Comparison of ENCODE assay signal across 30 cellular contexts in genomic region chr3:58421004-58421403, GRCh38. TPM values are rescaled to one million over a fixed set of nuclear protein-coding genes. Genes with fewer than 3 reads are reported as not detected.
DNase-seq lines count a peak whose midpoint lies in the region; ATAC-seq and TF ChIP-seq lines count a peak whose summit lies in the region.
"Had no signal": no experiment of that assay in that cellular context is flagged by ENCODE, and none has a peak within 500 bp of the region (broad histone marks: within the 10 kb centered on the region; RNA-seq: fewer than 3 reads in every experiment).

No MANE protein-coding gene starts in this region.

- H3K79me2 ChIP-seq in GM23248 (ENCODE audit: insufficient read depth), result no peaks in the 10 kb centered on the region
- H3K79me2 ChIP-seq: parathyroid adenoma had no signal

- H3K4me2 ChIP-seq in GM23248 (ENCODE audit: unreplicated experiment), result no peak overlapping the region
- H3K4me2 ChIP-seq: SK-N-SH had no signal

- no peak overlapping the region for H2AFZ ChIP-seq in GM23248
- H2AFZ ChIP-seq: parathyroid adenoma had no signal

- ATAC-seq in GM18868 (IDR thresholded peaks at IDR 0.05; ENCODE audit: unreplicated experiment) (peak; percentile 27), natural killer cell (peak in 2 of 3 donors; percentile 50 to 74), mucosa of descending colon (no peak), foreskin keratinocyte (no peak)
- ATAC-seq: gastrocnemius medialis, left ventricle myocardium superior, right lobe of liver had no signal

- no peak for DNase-seq in GM23248
- no peak for DNase-seq in activated T-helper 2 cell treated with anti-CD3 and anti-CD28 coated beads, Interferon-gamma antibody, Interleukin-2, Interleukin-4, amounts not matched to agents 10 μg/mL and 5 μg/mL and 100 μg/mL, durations not matched to agents 14 hours and 24 hours and 36 hours (ENCODE audit: low spot score)
- DNase-seq in natural killer cell, result no peak
- DNase-seq in mucosa of descending colon, result no peak
- DNase-seq in amygdala (lab: John Stamatoyannopoulos, UW), result no peak
- no peak for DNase-seq in foreskin keratinocyte
- DNase-seq in stimulated activated CD4-positive, alpha-beta T cell treated with anti-CD3 and anti-CD28 coated beads, Interleukin-1b, Interleukin-23, amount 100 ng/mL, for 48 hours, result no peak
- DNase-seq: activated CD4-positive, alpha-beta T cell treated with anti-CD3 and anti-CD28 coated beads for 4 hours; adrenal gland; CD4-positive, CD25-positive, alpha-beta regulatory T cell; EL; endodermal cell; esophagus squamous epithelium; gastrocnemius medialis; HCEC 1CT; hippocampal formation; left ventricle myocardium superior; NCI-H1417; NCI-H2081 treated with DMSO at 0.1 percent for 48 hours; NCI-H446; NCI-H82; right lobe of liver; SK-N-SH; T-helper 2 cell; trophoblast cell had no signal

- no peaks in the 10 kb centered on the region for H3K9me3 Mint-ChIP-seq in activated T-helper 2 cell treated with anti-CD3 and anti-CD28 coated beads, Interferon-gamma antibody, Interleukin-2, Interleukin-4, amounts not matched to agents 10 μg/mL and 5 μg/mL and 100 μg/mL, durations not matched to agents 14 hours and 24 hours and 36 hours
- H3K9me3 Mint-ChIP-seq in natural killer cell, result no peaks in the 10 kb centered on the region
- H3K9me3 Mint-ChIP-seq: activated T-helper 1 cell treated with anti-CD3 and anti-CD28 coated beads, Interleukin-12 subunit alpha, Interleukin-12 subunit beta, Interleukin-2, Interleukin-4 antibody, amounts not matched to agents 30 ng/mL and 10 ng/mL and 1 ng/mL, durations not matched to agents 14 hours and 24 hours and 36 hours; endodermal cell; neural crest cell had no signal

- no peaks in the 10 kb centered on the region for H3K9me3 ChIP-seq in GM23248 (ENCODE audit: low read depth)
- no peaks in the 10 kb centered on the region for H3K9me3 ChIP-seq in mucosa of descending colon
- H3K9me3 ChIP-seq: adrenal gland, esophagus squamous epithelium, gastrocnemius medialis, right lobe of liver, SK-N-SH had no signal

- H3K36me3 ChIP-seq in GM23248 (ENCODE audit: low read depth) (peaks cover 12% of the 10 kb centered on the region), mucosa of descending colon (ENCODE audit: low read depth) (no peaks in the 10 kb centered on the region)

- H3K9me2 ChIP-seq in GM23248 (ENCODE audit: insufficient read depth), result no peaks in the 10 kb centered on the region
- H3K9me2 ChIP-seq: SK-N-SH had no signal

- no peaks in the 10 kb centered on the region for H3K27me3 Mint-ChIP-seq in activated T-helper 2 cell treated with anti-CD3 and anti-CD28 coated beads, Interferon-gamma antibody, Interleukin-2, Interleukin-4, amounts not matched to agents 10 μg/mL and 5 μg/mL and 100 μg/mL, durations not matched to agents 14 hours and 24 hours and 36 hours (ENCODE audit: low read depth)
- no peaks in the 10 kb centered on the region for H3K27me3 Mint-ChIP-seq in natural killer cell (ENCODE audit: low read depth in 2 of 2)
- H3K27me3 Mint-ChIP-seq: CD4-positive, CD25-positive, alpha-beta regulatory T cell had no signal

- H3K27ac ChIP-seq in GM23248, result peak overlapping the region; percentile 47; the same call in 1 of the 2 replicates
- no peak overlapping the region for H3K27ac ChIP-seq in foreskin keratinocyte
- H3K27ac ChIP-seq: parathyroid adenoma, right lobe of liver had no signal

- H3K36me3 Mint-ChIP-seq in activated T-helper 2 cell treated with anti-CD3 and anti-CD28 coated beads, Interferon-gamma antibody, Interleukin-2, Interleukin-4, amounts not matched to agents 10 μg/mL and 5 μg/mL and 100 μg/mL, durations not matched to agents 14 hours and 24 hours and 36 hours (ENCODE audit: low read depth), result peaks cover 60% of the 10 kb centered on the region
- peaks cover 17% of the 10 kb centered on the region for H3K36me3 Mint-ChIP-seq in natural killer cell

- intact Hi-C loops in activated T-helper 2 cell treated with anti-CD3 and anti-CD28 coated beads, Interferon-gamma antibody, Interleukin-2, Interleukin-4, amounts not matched to agents 10 μg/mL and 5 μg/mL and 100 μg/mL, durations not matched to agents 14 hours and 24 hours and 36 hours (cut with micrococcal nuclease), result no loop called here
- intact Hi-C loops in natural killer cell (cut with micrococcal nuclease) (no loop called here), mucosa of descending colon (cut with DNase I, micrococcal nuclease) (no loop called here)

- peaks cover 28% of the 10 kb centered on the region for H3F3A ChIP-seq in GM23248 (ENCODE audit: insufficient read depth)

- H3K4me1 Mint-ChIP-seq in activated T-helper 2 cell treated with anti-CD3 and anti-CD28 coated beads, Interferon-gamma antibody, Interleukin-2, Interleukin-4, amounts not matched to agents 10 μg/mL and 5 μg/mL and 100 μg/mL, durations not matched to agents 14 hours and 24 hours and 36 hours (ENCODE audit: low read depth), result peaks cover 9% of the 10 kb centered on the region
- H3K4me1 Mint-ChIP-seq in natural killer cell, result peaks cover 16 to 26% of the 10 kb centered on the region in 2 donors
- H3K4me1 Mint-ChIP-seq: neural crest cell had no signal

- H3K4me3 ChIP-seq in GM23248 (no peak overlapping the region), mucosa of descending colon (no peak overlapping the region)
- H3K4me3 ChIP-seq: adrenal gland, coronary artery, esophagus squamous epithelium, gastrocnemius medialis, right lobe of liver had no signal

- H3K4me3 Mint-ChIP-seq in activated T-helper 2 cell treated with anti-CD3 and anti-CD28 coated beads, Interferon-gamma antibody, Interleukin-2, Interleukin-4, amounts not matched to agents 10 μg/mL and 5 μg/mL and 100 μg/mL, durations not matched to agents 14 hours and 24 hours and 36 hours (ENCODE audit: low read depth), result no peak overlapping the region
- H3K4me3 Mint-ChIP-seq in natural killer cell, result no peak overlapping the region
- H3K4me3 Mint-ChIP-seq: activated T-helper 1 cell treated with anti-CD3 and anti-CD28 coated beads, Interleukin-12 subunit alpha, Interleukin-12 subunit beta, Interleukin-2, Interleukin-4 antibody, amounts not matched to agents 30 ng/mL and 10 ng/mL and 1 ng/mL, durations not matched to agents 14 hours and 24 hours and 36 hours; CD4-positive, CD25-positive, alpha-beta regulatory T cell; endodermal cell; neural crest cell had no signal

- in situ Hi-C loops in GM23248 (cut with MboI), result no loop called here

- H3K27ac Mint-ChIP-seq in activated T-helper 2 cell treated with anti-CD3 and anti-CD28 coated beads, Interferon-gamma antibody, Interleukin-2, Interleukin-4, amounts not matched to agents 10 μg/mL and 5 μg/mL and 100 μg/mL, durations not matched to agents 14 hours and 24 hours and 36 hours, result peak overlapping the region; percentile 21
- H3K27ac Mint-ChIP-seq in natural killer cell, result peak overlapping the region; percentile 53 to 58
- H3K27ac Mint-ChIP-seq: endodermal cell had no signal

- no peak overlapping the region for H3K9ac ChIP-seq in GM23248
- H3K9ac ChIP-seq: parathyroid adenoma, SK-N-SH had no signal

- H3K27me3 ChIP-seq in GM23248 (replicated peaks; ENCODE audit: insufficient read depth) (no peaks in the 10 kb centered on the region), foreskin keratinocyte (no peaks in the 10 kb centered on the region)
- H3K27me3 ChIP-seq: adrenal gland, esophagus squamous epithelium, gastrocnemius medialis, right lobe of liver had no signal

- H3K4me1 ChIP-seq in GM23248 (ENCODE audit: insufficient read depth) (peaks cover 4% of the 10 kb centered on the region; the same call in 1 of the 2 replicates), mucosa of descending colon (ENCODE audit: low read depth) (peaks cover 8% of the 10 kb centered on the region), foreskin keratinocyte (no peaks in the 10 kb centered on the region)
- H3K4me1 ChIP-seq: parathyroid adenoma had no signal

- H4K20me1 ChIP-seq in GM23248 (ENCODE audit: insufficient read depth), result no peaks in the 10 kb centered on the region

- WGBS in GM23248 (ENCODE audit: low coverage in 1 of 2, low lambda C conversion rate in 2 of 2, missing lambda C conversion rate in 2 of 2), 2 experiments, result 90 to 91% methylated on average over 7 of the region's 7 CpGs

- TF ChIP-seq CTCF in natural killer cell (IDR thresholded peaks at IDR 0.05), result no peak
- no peak for TF ChIP-seq CTCF in mucosa of descending colon (IDR thresholded peaks at IDR 0.05)
- TF ChIP-seq CTCF in foreskin keratinocyte (conservative IDR thresholded peaks at IDR 0.05), result no peak

RNA-seq across cellular contexts. Expression of gene PDHB, which starts 12.6 kb away (rescaled TPM):
- 108 and 110 TPM in 2 replicates for total RNA-seq in GM23248 (2014; rRNA removed; shearing (Covaris generic))
- 119 and 126 TPM in 2 replicates for polyA plus RNA-seq in GM23248 (2016; fragmentation: Nextera tagmentation; extraction: Ambion mirVana)
- total RNA-seq in activated T-helper 2 cell treated with anti-CD3 and anti-CD28 coated beads, Interferon-gamma antibody, Interleukin-2, Interleukin-4, amounts not matched to agents 10 μg/mL and 5 μg/mL and 100 μg/mL, durations not matched to agents 14 hours and 24 hours and 36 hours, result 79.3 and 82.7 TPM in 2 replicates
- 10 to 100 TPM; 33.7 to 52.4 (median 39.9) TPM for total RNA-seq in natural killer cell
- 10 to 100 TPM; 65.0 to 69.6 (median 66.6) TPM for total RNA-seq in mucosa of descending colon
- total RNA-seq in foreskin keratinocyte, result 69.0 and 72.7 TPM in 2 replicates
- polyA plus RNA-seq in foreskin keratinocyte, result 66.1 and 68.4 TPM in 2 replicates

Comparison
In these comparisons a context has a peak if more than half of its experiments do, and no peak if none do; other contexts are left out.
1. ATAC-seq: peak in GM18868 (single experiment) and natural killer cell (2 of 3); none in mucosa of descending colon (single experiment) and foreskin keratinocyte (single experiment).